ENCODE assay signal across 8 cellular contexts in genomic region chr22:49852568-49852897, GRCh38. TPM values are rescaled to one million over a fixed set of nuclear protein-coding genes. Genes with fewer than 3 reads are reported as not detected.
DNase-seq lines count a peak whose midpoint lies in the region; ATAC-seq, FAIRE-seq and TF ChIP-seq lines count a peak whose summit lies in the region.
"Not testable (repeated sequence)": the region's sequence is repeated elsewhere in the genome, so short reads cannot be mapped to it uniquely, and the experiment has no call there.

No MANE protein-coding gene starts in this region.

- POLR2A ChIA-PET in CD4-positive, alpha-beta memory T cell (lab: Charles Lee; ENCODE audit: partially characterized antibody) = interaction anchor here (1.0 to 2.6 kb wide), 4 partner anchors 13 to 43 kb away, joined by 3 to 14 read pairs (median 6); no protein-coding TSS in a partner anchor
- POLR2A ChIA-PET in GM12878 (lab: Charles Lee) = interaction anchor here (1.1 kb wide), 1 partner anchor 23 kb away, joined by 3 read pairs; no protein-coding TSS in a partner anchor

- in situ Hi-C loops in GM12878 (cut with MboI) = not testable (repeated sequence)

- H3K4me3 Mint-ChIP-seq in CD4-positive, alpha-beta memory T cell = peak overlapping the region; percentile 63 to 80 (median 75)

- not testable (repeated sequence) for DNase-seq in CD4-positive, alpha-beta memory T cell; GM12878 (ENCODE audit: low read depth, low spot score); esophagus muscularis mucosa (ENCODE audit: extremely low spot score); right lobe of liver; ovary

- peak overlapping the region; percentile 61 to 89 (median 83) for H3K27ac Mint-ChIP-seq in CD4-positive, alpha-beta memory T cell

- BruUV-seq in GM12878 (replicated peaks; lab: Mats Ljungman, UMichigan) = not testable (repeated sequence)

- not testable (repeated sequence) for TF ChIP-seq CTCF in WI38 (IDR thresholded peaks at IDR 0.05; ENCODE audit: low read depth, low read length); GM12878 (IDR thresholded peaks at IDR 0.05 in 2 of 3, conservative IDR thresholded peaks at IDR 0.05 in 1 of 3; ENCODE audit: control insufficient read depth in 2 of 3, extremely low read depth in 1 of 3, insufficient read depth in 1 of 3, low read depth in 3 of 3, low read length in 3 of 3); esophagus muscularis mucosa (IDR thresholded peaks at IDR 0.05); right lobe of liver (IDR thresholded peaks at IDR 0.05); ovary (IDR thresholded peaks at IDR 0.05)

- CTCF ChIA-PET in CD4-positive, alpha-beta memory T cell (lab: Charles Lee; ENCODE audit: partially characterized antibody) = interaction anchor here (1.0 to 1.9 kb wide), 2 partner anchors 10 to 23 kb away, joined by 3 to 6 read pairs; no protein-coding TSS in a partner anchor
- CTCF ChIA-PET in GM12878 (lab: Yijun Ruan, JAX) = not testable (repeated sequence)

- peak overlapping the region; percentile 75 for H3K27ac ChIP-seq in CD4-positive, alpha-beta memory T cell (ENCODE audit: low read depth, low read length)
- peak overlapping the region; percentile 100 for H3K27ac ChIP-seq in KOPT-K1 (ENCODE audit: low read depth, low read length, poor library complexity, severe bottlenecking)
- 0 out of 2 replicates have a peak overlapping the region, but pooled peaks have one; percentile 90 for H3K27ac ChIP-seq in GM12878 (ENCODE audit: control insufficient read depth, insufficient read depth)
- peak overlapping the region; percentile 91 to 95 (median 92) for H3K27ac ChIP-seq in esophagus muscularis mucosa (replicated peaks in 1 of 4)
- H3K27ac ChIP-seq in right lobe of liver = peak overlapping the region; percentile 91 to 97 (median 95)
- not testable (repeated sequence) for H3K27ac ChIP-seq in ovary; thymus (ENCODE audit: low read depth)

- not testable (repeated sequence) for FAIRE-seq in GM12878 (lab: Jason Lieb, UNC)

- H3K36me3 Mint-ChIP-seq in CD4-positive, alpha-beta memory T cell = not testable (repeated sequence)

- H3K9ac ChIP-seq in GM12878 (ENCODE audit: control insufficient read depth, insufficient read depth, low read length) = peak overlapping the region; percentile 92

- not testable (repeated sequence) for ATAC-seq in GM12878, right lobe of liver

- H3K4me1 Mint-ChIP-seq in CD4-positive, alpha-beta memory T cell = peaks cover 27 to 59% (median 48%) of the 10 kb centered on the region in 4 donors

- TF ChIP-seq RAD21 in GM12878 (IDR thresholded peaks at IDR 0.05; ENCODE audit: insufficient read depth, low read depth, low read length) = not testable (repeated sequence)

- H3K4me3 ChIP-seq in CD4-positive, alpha-beta memory T cell (ENCODE audit: low read length in 2 of 2) = peak overlapping the region in 1 of 2 donors; percentile 69
- H3K4me3 ChIP-seq in WI38 (ENCODE audit: low read depth, low read length) (peak overlapping the region; percentile 72), GM12878 (peak overlapping the region; percentile 77; the same call in 1 of the 2 replicates), esophagus muscularis mucosa (peak overlapping the region; percentile 81 to 84 (median 84)), right lobe of liver (peak overlapping the region; percentile 64 to 95 (median 70)), ovary (peak overlapping the region; percentile 86), thymus (ENCODE audit: low read length) (peak overlapping the region; percentile 89)

- not testable (repeated sequence) for H2AFZ ChIP-seq in GM12878 (ENCODE audit: control insufficient read depth, low read depth, low read length)

- not testable (repeated sequence) for TF ChIP-seq EP300 in GM12878 (IDR thresholded peaks at IDR 0.05; ENCODE audit: borderline replicate concordance in 1 of 2, control insufficient read depth in 1 of 2, low read depth in 2 of 2, low read length in 2 of 2); esophagus muscularis mucosa (IDR thresholded peaks at IDR 0.05); ovary (IDR thresholded peaks at IDR 0.05)

- not testable (repeated sequence) for H4K20me1 ChIP-seq in GM12878 (ENCODE audit: control insufficient read depth, insufficient read depth)

- H3K27me3 Mint-ChIP-seq in CD4-positive, alpha-beta memory T cell = not testable (repeated sequence)

- SMC1A ChIA-PET in GM12878 (lab: Charles Lee; ENCODE audit: uncharacterized antibody, unreplicated experiment) = not testable (repeated sequence)

- not testable (repeated sequence) for H3K27me3 ChIP-seq in CD4-positive, alpha-beta memory T cell (ENCODE audit: insufficient read depth, low read length); GM12878 (replicated peaks in 1 of 2; ENCODE audit: control insufficient read depth in 2 of 2, insufficient read depth in 2 of 2, low read length in 1 of 2); right lobe of liver; ovary
- H3K27me3 ChIP-seq in esophagus muscularis mucosa = peaks cover 14 to 33% (median 30%) of the 10 kb centered on the region in 4 donors
- H3K27me3 ChIP-seq in thymus (ENCODE audit: control insufficient read depth, insufficient read depth) = peaks cover 32% of the 10 kb centered on the region

- H3K9me3 ChIP-seq in CD4-positive, alpha-beta memory T cell (ENCODE audit: control insufficient read depth in 1 of 2, low read length in 2 of 2); KOPT-K1 (ENCODE audit: insufficient read depth, low read length, poor library complexity, severe bottlenecking); GM12878 (replicated peaks; ENCODE audit: control insufficient read depth, insufficient read depth, low read length); esophagus muscularis mucosa; right lobe of liver; ovary; thymus (ENCODE audit: control insufficient read depth): not testable (repeated sequence)

- H3K4me2 ChIP-seq in GM12878 (ENCODE audit: control insufficient read depth, insufficient read depth) = peak overlapping the region; percentile 51

- H3K79me2 ChIP-seq in GM12878 (ENCODE audit: control insufficient read depth, insufficient read depth, low read length) = peaks cover 32% of the 10 kb centered on the region

- H3K9me3 Mint-ChIP-seq in CD4-positive, alpha-beta memory T cell = not testable (repeated sequence)

- RAD21 ChIA-PET in GM12878 (lab: Charles Lee; ENCODE audit: unreplicated experiment) = not testable (repeated sequence)

- not testable (repeated sequence) for TF ChIP-seq POLR2A in GM12878 (IDR thresholded peaks at IDR 0.05; ENCODE audit: low read depth, low read length); esophagus muscularis mucosa (IDR thresholded peaks at IDR 0.05; ENCODE audit: low read depth); right lobe of liver (IDR thresholded peaks at IDR 0.05); ovary (IDR thresholded peaks at IDR 0.05)

- H3K36me3 ChIP-seq in CD4-positive, alpha-beta memory T cell (ENCODE audit: insufficient read depth, low read length); KOPT-K1 (ENCODE audit: insufficient read depth, low read length); GM12878 (ENCODE audit: control insufficient read depth in 2 of 2, insufficient read depth in 2 of 2, low read length in 1 of 2); esophagus muscularis mucosa; right lobe of liver; ovary; thymus (ENCODE audit: control insufficient read depth, insufficient read depth): not testable (repeated sequence)

- H3K4me1 ChIP-seq in CD4-positive, alpha-beta memory T cell (ENCODE audit: insufficient read depth, low read length) = peaks cover 36% of the 10 kb centered on the region
- not testable (repeated sequence) for H3K4me1 ChIP-seq in GM12878 (ENCODE audit: control insufficient read depth, insufficient read depth, low read length)
- H3K4me1 ChIP-seq in esophagus muscularis mucosa = peaks cover 38 to 58% (median 54%) of the 10 kb centered on the region in 4 donors
- H3K4me1 ChIP-seq in right lobe of liver = peaks cover 0 to 26% (median 12%) of the 10 kb centered on the region in 4 donors
- peaks cover 22% of the 10 kb centered on the region for H3K4me1 ChIP-seq in ovary (ENCODE audit: insufficient read depth)
- peaks cover 22% of the 10 kb centered on the region for H3K4me1 ChIP-seq in thymus (ENCODE audit: control insufficient read depth, insufficient read depth, low read length)

- WGBS in GM12878 (ENCODE audit: insufficient coverage, insufficient replicate concordance, low lambda C conversion rate, missing lambda C conversion rate) = 46% methylated on average over 13 of the region's 13 CpGs
- WGBS in esophagus muscularis mucosa = 63% methylated on average over 13 of the region's 13 CpGs
- 28% methylated on average over 13 of the region's 13 CpGs for WGBS in right lobe of liver (ENCODE audit: insufficient coverage, low coverage, low lambda C conversion rate, missing lambda C conversion rate)
- WGBS in ovary, 3 donors = 49 to 55% (median 53%) methylated on average over 13 of the region's 13 CpGs
- 65% methylated on average over 13 of the region's 13 CpGs for WGBS in thymus

- intact Hi-C loops in CD4-positive, alpha-beta memory T cell (cut with micrococcal nuclease); GM12878 (cut with micrococcal nuclease; ENCODE audit: unreplicated experiment); right lobe of liver (cut with DNase I); ovary (cut with DNase I): not testable (repeated sequence)
- intact Hi-C loops in esophagus muscularis mucosa (cut with DNase I) = loop anchor here (2.0 kb wide), 2 partner anchors 26 to 64 kb away; partner anchors contain the start of gene BRD1

RNA-seq across cellular contexts. Expression of gene ZBED4, which starts 1.1 kb away (rescaled TPM):
- total RNA-seq in CD4-positive, alpha-beta memory T cell = 10 to 100 TPM; 17.7 to 18.6 TPM
- polyA plus RNA-seq in CD4-positive, alpha-beta memory T cell = 10 to 100 TPM in 1 of 2 donors, 1 to 10 TPM in 1; 6.7 to 10.0 TPM
- 28.5 and 31.8 TPM in 2 replicates for total RNA-seq in GM12878 (2013; cell fraction: nucleolus; rRNA removed)
- total RNA-seq in GM12878 (2014; rRNA removed) (14.1 and 14.7 TPM in 2 replicates), GM12878 (2014; rRNA removed; fragmentation: Illumina TruSeq; extraction: Trizol) (9.0 and 9.9 TPM in 2 replicates), GM12878 (2021) (21.2 and 21.6 TPM in 2 replicates), esophagus muscularis mucosa (10 to 100 TPM in 1 of 4 donors, 1 to 10 TPM in 3; 6.6 to 11.1 (median 9.5) TPM), right lobe of liver (1 to 10 TPM; 4.1 to 9.3 (median 5.2) TPM), ovary (1 to 10 TPM; 5.8 to 9.6 (median 8.5) TPM)
- polyA plus RNA-seq in GM12878 (2011; ENCODE audit: low read depth) = 7.8 TPM
- polyA plus RNA-seq in GM12878 (2011; rRNA removed) (3.9 and 6.1 TPM in 2 replicates), GM12878 (2014; fragmentation: Illumina TruSeq; extraction: Trizol) (10.6 and 14.9 TPM in 2 replicates), GM12878 (2014; fragmentation: Nextera tagmentation; extraction: Ambion mirVana) (1 to 10 TPM; 2.3 to 2.7 TPM), GM12878 (2014; rRNA removed) (10.6 and 11.0 TPM in 2 replicates), GM12878 (2016; fragmentation: Nextera tagmentation; extraction: Ambion mirVana) (10 to 100 TPM; 14.9 to 16.8 TPM), ovary (1 to 10 TPM; 3.5 to 4.8 TPM), thymus (6.4 TPM)
- polyA plus RNA-seq in GM12878 (2011; cell fraction: cytosol; rRNA removed) = 6.0 and 8.5 TPM in 2 replicates
- polyA plus RNA-seq in GM12878 (2011; cell fraction: nucleus; rRNA removed) = 10.7 and 13.5 TPM in 2 replicates
- 11.6 and 11.8 TPM in 2 replicates for polyA plus RNA-seq in GM12878 (2012)
- 8.4 and 11.6 TPM in 2 replicates for polyA minus RNA-seq in GM12878 (2011; rRNA and poly(A)+ RNA removed)
- 7.1 and 7.4 TPM in 2 replicates for polyA minus RNA-seq in GM12878 (2011; cell fraction: cytosol; rRNA and poly(A)+ RNA removed)
- polyA minus RNA-seq in GM12878 (2011; cell fraction: nucleus; rRNA and poly(A)+ RNA removed) = 4.6 and 9.8 TPM in 2 replicates

RNA-seq across cellular contexts. Expression of gene BRD1, which starts 24.9 kb away (rescaled TPM):
- total RNA-seq in CD4-positive, alpha-beta memory T cell = 10 to 100 TPM; 84.0 to 88.1 TPM
- 1 to 10 TPM in 1 of 2 donors, under 1 TPM in 1; 0.94 to 5.1 TPM for polyA plus RNA-seq in CD4-positive, alpha-beta memory T cell
- total RNA-seq in GM12878 (2013; cell fraction: nucleolus; rRNA removed) = 53.3 and 67.3 TPM in 2 replicates
- 15.2 and 16.4 TPM in 2 replicates for total RNA-seq in GM12878 (2014; rRNA removed)
- 11.7 and 12.3 TPM in 2 replicates for total RNA-seq in GM12878 (2014; rRNA removed; fragmentation: Illumina TruSeq; extraction: Trizol)
- 26.4 and 26.9 TPM in 2 replicates for total RNA-seq in GM12878 (2021)
- 6.0 TPM for polyA plus RNA-seq in GM12878 (2011; ENCODE audit: low read depth)
- polyA plus RNA-seq in GM12878 (2011; rRNA removed) = 4.1 and 4.8 TPM in 2 replicates
- polyA plus RNA-seq in GM12878 (2011; cell fraction: cytosol; rRNA removed) = 5.0 TPM in 2 replicates
- 30.6 and 48.0 TPM in 2 replicates for polyA plus RNA-seq in GM12878 (2011; cell fraction: nucleus; rRNA removed)
- 13.8 and 14.2 TPM in 2 replicates for polyA plus RNA-seq in GM12878 (2012)
- polyA plus RNA-seq in GM12878 (2014; fragmentation: Illumina TruSeq; extraction: Trizol) = 4.2 and 9.4 TPM in 2 replicates
- polyA plus RNA-seq in GM12878 (2014; fragmentation: Nextera tagmentation; extraction: Ambion mirVana) = 1 to 10 TPM in 1 of 2 experiments, under 1 TPM in 1; 0.90 to 2.1 TPM
- polyA plus RNA-seq in GM12878 (2014; rRNA removed) = 17.9 and 19.0 TPM in 2 replicates
- polyA plus RNA-seq in GM12878 (2016; fragmentation: Nextera tagmentation; extraction: Ambion mirVana) = 1 to 10 TPM; 2.9 to 3.2 TPM
- 7.3 and 10.7 TPM in 2 replicates for polyA minus RNA-seq in GM12878 (2011; rRNA and poly(A)+ RNA removed)
- 5.3 and 5.6 TPM in 2 replicates for polyA minus RNA-seq in GM12878 (2011; cell fraction: cytosol; rRNA and poly(A)+ RNA removed)
- 14.0 and 24.9 TPM in 2 replicates for polyA minus RNA-seq in GM12878 (2011; cell fraction: nucleus; rRNA and poly(A)+ RNA removed)
- total RNA-seq in esophagus muscularis mucosa = 10 to 100 TPM; 36.5 to 54.1 (median 51.4) TPM
- total RNA-seq in right lobe of liver = 10 to 100 TPM in 5 of 6 experiments, 1 to 10 TPM in 1; 9.3 to 17.8 (median 11.6) TPM
- 10 to 100 TPM; 27.3 to 45.6 (median 40.2) TPM for total RNA-seq in ovary
- polyA plus RNA-seq in ovary = 10 to 100 TPM; 13.6 to 33.4 TPM
- 43.6 TPM for polyA plus RNA-seq in thymus
